4 cellular contexts compared by ENCODE assay signal in genomic region chr11:117977612-117978264, GRCh38. TPM values are rescaled to one million over a fixed set of nuclear protein-coding genes. Genes with fewer than 3 reads are reported as not detected.
"Had no signal": no experiment of that assay in that cellular context is flagged by ENCODE, and none has a peak within 500 bp of the region (broad histone marks: within the 10 kb centered on the region; RNA-seq: fewer than 3 reads in every experiment).

No MANE protein-coding gene starts in this region.

RNA-seq across cellular contexts. Expression of gene IL10RA, which starts 8.5 kb away (rescaled TPM):
- total RNA-seq: mammary epithelial cell, myocyte, SJSA1 had no signal

RNA-seq across cellular contexts. Expression of gene TMPRSS13, which starts 48.5 kb away (rescaled TPM):
- total RNA-seq: gastrocnemius medialis, myocyte, SJSA1 had no signal
